Comparison of ENCODE assay signal across 15 cellular contexts in the genomic region with DNA sequence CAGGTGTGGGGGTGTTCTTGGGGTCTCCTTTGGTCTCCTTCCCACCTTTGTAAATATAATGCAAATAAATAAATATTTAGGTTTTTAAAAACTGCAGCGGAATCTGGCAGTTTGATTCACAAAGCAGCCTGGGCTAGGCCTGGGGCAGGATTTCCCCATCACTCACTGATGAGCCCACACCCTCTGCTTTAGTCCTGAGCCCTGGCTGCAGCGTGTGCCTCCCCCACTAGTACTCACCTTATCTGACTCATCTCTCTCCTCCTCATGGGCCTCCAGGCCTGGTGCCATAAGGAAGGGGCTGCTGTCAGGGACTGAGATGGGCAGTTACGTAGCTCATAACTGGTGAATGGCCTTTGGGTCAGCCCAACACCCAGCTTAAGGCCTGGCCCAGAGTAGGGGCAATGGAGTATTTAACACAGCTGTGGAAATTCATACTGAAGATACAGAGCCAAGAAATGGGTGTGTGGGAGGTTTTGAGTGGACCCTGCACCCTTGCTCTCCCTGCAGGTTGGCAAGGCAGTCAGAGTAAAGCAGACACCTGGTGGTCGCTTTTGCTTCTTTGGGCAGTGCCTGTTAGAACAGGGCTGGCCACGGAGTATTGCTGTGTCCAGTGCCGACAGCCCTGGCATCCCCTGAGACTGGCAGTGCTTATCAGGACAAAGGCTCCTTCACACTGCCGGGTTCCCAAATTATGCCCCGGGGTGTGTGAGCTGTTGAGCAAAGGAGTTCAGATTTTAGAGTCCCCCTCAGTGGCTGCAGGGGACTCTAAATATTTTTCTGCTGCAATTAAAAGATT. TPM values are rescaled to one million over a fixed set of nuclear protein-coding genes. Genes with fewer than 3 reads are reported as not detected.
DNase-seq lines count a peak whose midpoint lies in the region; ATAC-seq and TF ChIP-seq lines count a peak whose summit lies in the region.
"Had no signal": no experiment of that assay in that cellular context is flagged by ENCODE, and none has a peak within 500 bp of the region (broad histone marks: within the 10 kb centered on the region; RNA-seq: fewer than 3 reads in every experiment).

No MANE protein-coding gene starts in this region.

- no peaks in the 10 kb centered on the region for H3K27me3 ChIP-seq in Peyer's patch
- no peaks in the 10 kb centered on the region for H3K27me3 ChIP-seq in body of pancreas
- H3K27me3 ChIP-seq: esophagus squamous epithelium, suprapubic skin had no signal

- H3K9me3 ChIP-seq in Peyer's patch (no peaks in the 10 kb centered on the region), body of pancreas (no peaks in the 10 kb centered on the region)
- H3K9me3 ChIP-seq: esophagus squamous epithelium, suprapubic skin had no signal

- H3K4me1 ChIP-seq in Peyer's patch, result no peaks in the 10 kb centered on the region
- no peaks in the 10 kb centered on the region for H3K4me1 ChIP-seq in body of pancreas

- ATAC-seq in HG03354 (IDR thresholded peaks at IDR 0.05; ENCODE audit: poor library complexity, severe bottlenecking, unreplicated experiment) (peak; percentile 90), HG02588 (IDR thresholded peaks at IDR 0.05; ENCODE audit: unreplicated experiment) (no peak), body of pancreas (no peak)

- TF ChIP-seq CTCF in GM12864 (IDR thresholded peaks at IDR 0.05; ENCODE audit: low read depth, low read length, missing control alignments), result no peak
- TF ChIP-seq CTCF in Peyer's patch (IDR thresholded peaks at IDR 0.05), result no peak
- TF ChIP-seq CTCF in body of pancreas (IDR thresholded peaks at IDR 0.05), result no peak

- H3K4me3 ChIP-seq in GM12864 (ENCODE audit: low read depth, low read length) (peak overlapping the region; percentile 32; the same call in 1 of the 2 replicates), Peyer's patch (no peak overlapping the region), body of pancreas (no peak overlapping the region)
- H3K4me3 ChIP-seq: esophagus squamous epithelium, suprapubic skin had no signal

- no peak for TF ChIP-seq POLR2A in Peyer's patch (IDR thresholded peaks at IDR 0.05)
- TF ChIP-seq POLR2A in body of pancreas (IDR thresholded peaks at IDR 0.05), result no peak

- WGBS in body of pancreas, 2 donors, result 80 to 81% methylated on average over 7 of the region's 8 CpGs

- H3K27ac ChIP-seq in Peyer's patch (no peak overlapping the region), body of pancreas (no peak overlapping the region)
- H3K27ac ChIP-seq: esophagus squamous epithelium, suprapubic skin had no signal

- in situ Hi-C loops in SK-MEL-5 (cut with HindIII; ENCODE audit: low pct_unique_long_range_greater_than_20kb, low sequenced_read_pairs), result no loop called here

- no peaks in the 10 kb centered on the region for H3K36me3 ChIP-seq in Peyer's patch
- no peaks in the 10 kb centered on the region for H3K36me3 ChIP-seq in body of pancreas (replicated peaks in 1 of 2; ENCODE audit: insufficient read depth in 1 of 2, low read depth in 2 of 2)
- H3K36me3 ChIP-seq: esophagus squamous epithelium, suprapubic skin had no signal

- DNase-seq in GM12864 (ENCODE audit: low read depth) (peak; percentile 55), SK-MEL-5 (ENCODE audit: low read depth, low spot score) (peak; percentile 41), glomerular visceral epithelial cell (ENCODE audit: extremely low spot score) (peak; percentile 76), Peyer's patch (no peak), body of pancreas (no peak), A172 (ENCODE audit: low spot score) (no peak)
- DNase-seq: activated CD8-positive, alpha-beta memory T cell treated with anti-CD3 and anti-CD28 coated beads for 24 hours; cortex of kidney; esophagus squamous epithelium; KBM-7; nucleus accumbens; stimulated activated CD4-positive, alpha-beta T cell treated with anti-CD3 and anti-CD28 coated beads, Interleukin-2, amount 100 ng/mL, for 24 hours had no signal

- intact Hi-C loops in body of pancreas (cut with DNase I), result no loop called here

RNA-seq across cellular contexts. Expression of a gene that starts 39.7 kb away (rescaled TPM):
- 5.9 and 8.2 TPM in 2 replicates for total RNA-seq in SK-MEL-5 (2014; rRNA removed; shearing (Covaris generic))
- 3.9 and 5.4 TPM in 2 replicates for polyA plus RNA-seq in SK-MEL-5 (2015; cell fraction: cytosol; rRNA removed)
- 25.8 and 29.4 TPM in 2 replicates for polyA plus RNA-seq in SK-MEL-5 (2015; cell fraction: nucleus; rRNA removed)
- total RNA-seq in Peyer's patch, result 10 to 100 TPM in 1 of 4 donors, 1 to 10 TPM in 2, under 1 TPM in 1; 0.95 to 26.4 (median 2.2) TPM
- 1 to 10 TPM; 1.0 to 1.6 TPM for total RNA-seq in body of pancreas
- 0.74 and 2.7 TPM in 2 replicates for total RNA-seq in A172 (2014; rRNA removed; shearing (Covaris generic))

Comparison
In these comparisons a context has a peak if more than half of its experiments do, and no peak if none do; other contexts are left out.
1. DNase-seq: peak in GM12864 (single experiment), SK-MEL-5 (single experiment) and glomerular visceral epithelial cell (single experiment); none in Peyer's patch (0 of 3), body of pancreas (0 of 4) and A172 (single experiment).